16 cellular contexts compared by ENCODE assay signal in genomic region chr14:21965042-21965441, GRCh38.
DNase-seq lines count a peak whose midpoint lies in the region; ATAC-seq lines count a peak whose summit lies in the region.
"Had no signal": no experiment of that assay in that cellular context is flagged by ENCODE, and none has a peak within 500 bp of the region (broad histone marks: within the 10 kb centered on the region; RNA-seq: fewer than 3 reads in every experiment).

No MANE protein-coding gene starts in this region.

- no peaks in the 10 kb centered on the region for H3K4me1 ChIP-seq in aorta (ENCODE audit: control insufficient read depth in 1 of 2, insufficient read depth in 2 of 2, low read length in 2 of 2)
- H3K4me1 ChIP-seq: left lung, suprapubic skin had no signal

- H3K36me3 Mint-ChIP-seq in T-helper 17 cell (ENCODE audit: low read depth): no peaks in the 10 kb centered on the region
- H3K36me3 Mint-ChIP-seq: naive B cell had no signal

- DNase-seq in T-helper 17 cell (peak in 1 of 3 donors; percentile 14), activated T-cell treated with anti-CD3 and anti-CD28 coated beads for 4 hours (peak; percentile 9), aorta (no peak), ureter (ENCODE audit: low spot score) (no peak), NCI-H2029 treated with DMSO at 0.1 percent for 48 hours (lab: John Stamatoyannopoulos, UW) (no peak)
- peak; percentile 63 for DNase-seq in central memory CD4-positive, alpha-beta T cell
- DNase-seq in stimulated activated naive CD4-positive, alpha-beta T cell (lab: John Stamatoyannopoulos, UW): peak; percentile 13 to 61 (median 47)
- DNase-seq: hypothalamus, IMR-90, naive B cell, NCI-H1436, NCI-H510A treated with DMSO at 0.1 percent for 48 hours had no signal

- H3K27me3 Mint-ChIP-seq in T-helper 17 cell: peaks cover 5% of the 10 kb centered on the region

- H3K4me3 ChIP-seq in aorta (ENCODE audit: low read length in 2 of 2): no peak overlapping the region
- H3K4me3 ChIP-seq: coronary artery, left lung, suprapubic skin had no signal

- H3K9me3 ChIP-seq in T-helper 17 cell (ENCODE audit: control insufficient read depth, low read length, poor library complexity, severe bottlenecking) (no peaks in the 10 kb centered on the region), aorta (ENCODE audit: control insufficient read depth, low read length) (no peaks in the 10 kb centered on the region)
- H3K9me3 ChIP-seq: left lung, suprapubic skin had no signal

- peaks cover 0 to 3% of the 10 kb centered on the region in 2 donors for H3K27me3 ChIP-seq in aorta (ENCODE audit: control insufficient read depth in 1 of 2, insufficient read depth in 2 of 2, low read length in 1 of 2)
- H3K27me3 ChIP-seq: left lung, suprapubic skin had no signal

- H3K4me1 Mint-ChIP-seq in T-helper 17 cell: peaks cover 8% of the 10 kb centered on the region
- H3K4me1 Mint-ChIP-seq: naive B cell had no signal

- H3K4me3 Mint-ChIP-seq in T-helper 17 cell: peak overlapping the region; percentile 71
- H3K4me3 Mint-ChIP-seq: naive B cell had no signal

- no peak overlapping the region for H3K27ac Mint-ChIP-seq in T-helper 17 cell

- intact Hi-C loops in aorta (cut with DNase I): no loop called here

- no peaks in the 10 kb centered on the region for H3K36me3 ChIP-seq in aorta (ENCODE audit: control insufficient read depth in 1 of 2, insufficient read depth in 2 of 2, low read length in 1 of 2)
- H3K36me3 ChIP-seq: left lung, suprapubic skin had no signal

- H3K27ac ChIP-seq in aorta (ENCODE audit: low read depth in 1 of 2, low read length in 2 of 2): no peak overlapping the region
- H3K27ac ChIP-seq: C4-2B, coronary artery, left lung, suprapubic skin had no signal

- ATAC-seq in T-helper 17 cell: peak; percentile 96
- ATAC-seq in aorta (ENCODE audit: low FRiP score): no peak
- ATAC-seq: left lung had no signal

- WGBS in aorta, 2 donors: 65 to 77% methylated on average over 1 of the region's 1 CpG

Comparison
In these comparisons a context has a peak if more than half of its experiments do, and no peak if none do; other contexts are left out.
1. DNase-seq: peak in activated T-cell treated with anti-CD3 and anti-CD28 coated beads for 4 hours (single experiment), central memory CD4-positive, alpha-beta T cell (single experiment) and stimulated activated naive CD4-positive, alpha-beta T cell (6 of 6); none in aorta (0 of 2), ureter (single experiment) and NCI-H2029 treated with DMSO at 0.1 percent for 48 hours (single experiment).